ENCODE assay signal across 25 cellular contexts in the genomic region with DNA sequence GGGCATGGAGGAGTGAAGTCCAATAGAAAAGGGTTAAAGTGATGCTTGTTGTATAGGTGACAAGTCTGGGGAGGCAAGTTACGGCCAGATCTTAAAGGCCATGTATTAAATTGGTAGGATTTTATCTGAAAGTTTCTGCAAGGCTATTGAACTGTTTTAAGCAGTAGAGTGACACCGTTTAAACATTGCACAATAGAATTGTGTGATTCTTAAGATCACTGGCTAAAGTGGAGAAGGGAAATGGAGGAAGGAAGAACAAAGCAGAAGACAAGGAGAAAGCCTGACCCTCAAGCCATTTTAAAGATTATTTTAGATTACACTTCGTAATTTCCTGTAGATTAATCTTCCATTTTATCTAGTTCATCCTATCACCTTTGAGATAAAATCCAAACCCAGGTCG.
"Had no signal": no experiment of that assay in that cellular context is flagged by ENCODE, and none has a peak within 500 bp of the region (broad histone marks: within the 10 kb centered on the region; RNA-seq: fewer than 3 reads in every experiment).

No MANE protein-coding gene starts in this region.

- H3K4me3 Mint-ChIP-seq: immature natural killer cell; mesothelial cell of epicardium; naive B cell; natural killer cell; nephron progenitor cell; neural progenitor cell; stimulated activated memory B cell treated with anti-CD40 and anti-IgM and Interleukin-4, amounts not matched to agents 10 μg/mL and 1 μg/mL and 100 μg/mL, for 72 hours; stimulated activated naive CD8-positive, alpha-beta T cell treated with anti-CD3 and anti-CD28 coated beads, Interleukin-15, amount 100 ng/mL, for 72 hours; type B pancreatic cell had no signal

- ATAC-seq: left colon; left lung; lower lobe of right lung; natural killer cell; sciatic nerve; stimulated activated memory B cell treated with anti-CD40 and anti-IgM and Interleukin-4, amounts not matched to agents 10 μg/mL and 1 μg/mL and 100 μg/mL, for 72 hours; stimulated activated naive CD8-positive, alpha-beta T cell treated with anti-CD3 and anti-CD28 coated beads, Interleukin-15, amount 100 ng/mL, for 72 hours had no signal

- H3K36me3 Mint-ChIP-seq: immature natural killer cell; mesothelial cell of epicardium; naive B cell; natural killer cell; neural progenitor cell; stimulated activated memory B cell treated with anti-CD40 and anti-IgM and Interleukin-4, amounts not matched to agents 10 μg/mL and 1 μg/mL and 100 μg/mL, for 72 hours; type B pancreatic cell had no signal

- H3K4me1 Mint-ChIP-seq: immature natural killer cell; mesothelial cell of epicardium; naive B cell; neural progenitor cell; stimulated activated memory B cell treated with anti-CD40 and anti-IgM and Interleukin-4, amounts not matched to agents 10 μg/mL and 1 μg/mL and 100 μg/mL, for 72 hours; stimulated activated naive CD8-positive, alpha-beta T cell treated with anti-CD3 and anti-CD28 coated beads, Interleukin-15, amount 100 ng/mL, for 72 hours had no signal

- H3K27ac Mint-ChIP-seq: immature natural killer cell; mesothelial cell of epicardium; naive B cell; natural killer cell; nephron progenitor cell; neural progenitor cell; stimulated activated memory B cell treated with anti-CD40 and anti-IgM and Interleukin-4, amounts not matched to agents 10 μg/mL and 1 μg/mL and 100 μg/mL, for 72 hours; stimulated activated naive CD8-positive, alpha-beta T cell treated with anti-CD3 and anti-CD28 coated beads, Interleukin-15, amount 100 ng/mL, for 72 hours; type B pancreatic cell had no signal

- H3K9me3 Mint-ChIP-seq: mesothelial cell of epicardium; naive B cell; natural killer cell; stimulated activated memory B cell treated with anti-CD40 and anti-IgM and Interleukin-4, amounts not matched to agents 10 μg/mL and 1 μg/mL and 100 μg/mL, for 72 hours; stimulated activated naive CD8-positive, alpha-beta T cell treated with anti-CD3 and anti-CD28 coated beads, Interleukin-15, amount 100 ng/mL, for 72 hours; type B pancreatic cell had no signal

- DNase-seq: hypothalamus; immature natural killer cell; kidney; left colon; left lung; lower lobe of right lung; mammary epithelial cell; mesenchymal stem cell; naive B cell; natural killer cell; nephron progenitor cell; occipital lobe; stimulated activated CD4-positive, alpha-beta T cell treated with anti-CD3 and anti-CD28 coated beads, Interleukin-12 subunit alpha, Interleukin-12 subunit beta, amount 100 ng/mL, for 4 hours; stimulated activated CD4-positive, alpha-beta T cell treated with anti-CD3 and anti-CD28 coated beads, Interleukin-15, amount 100 ng/mL, for 24 hours; stimulated activated CD4-positive, alpha-beta T cell treated with anti-CD3 and anti-CD28 coated beads, Interleukin-2, amount 100 ng/mL, for 24 hours; stimulated activated CD4-positive, alpha-beta T cell treated with anti-CD3 and anti-CD28 coated beads, Interleukin-4, amount 100 ng/mL, for 1 hour; stimulated activated naive CD4-positive, alpha-beta T cell treated with Interleukin-2 at 50 U/mL for 16 hours; stimulated activated naive CD8-positive, alpha-beta T cell treated with anti-CD3 and anti-CD28 coated beads, Interleukin-15, amount 100 ng/mL, for 72 hours; substantia nigra; uterus had no signal
